ENCODE assay signal across 24 cellular contexts in genomic region chr9:133942206-133942975, GRCh38. TPM values are rescaled to one million over a fixed set of nuclear protein-coding genes. Genes with fewer than 3 reads are reported as not detected.
A peak's percentile ranks its signal among the peaks of the same experiment; 100 is the strongest.
DNase-seq lines count a peak whose midpoint lies in the region; ATAC-seq and TF ChIP-seq lines count a peak whose summit lies in the region.
"Had no signal": no experiment of that assay in that cellular context is flagged by ENCODE, and none has a peak within 500 bp of the region (broad histone marks: within the 10 kb centered on the region; RNA-seq: fewer than 3 reads in every experiment).

No MANE protein-coding gene starts in this region.

- no peak overlapping the region for H3K14ac ChIP-seq in mesenchymal stem cell (ENCODE audit: low read length in 2 of 2)

- no peak for TF ChIP-seq POLR2A in sigmoid colon (IDR thresholded peaks at IDR 0.05)

- H3K4me3 ChIP-seq in HUES6 (ENCODE audit: low read depth, low read length) (no peak overlapping the region), mesenchymal stem cell (ENCODE audit: insufficient read depth in 1 of 2, low read depth in 1 of 2, low read length in 2 of 2) (no peak overlapping the region), sigmoid colon (no peak overlapping the region)
- H3K4me3 ChIP-seq: skin epidermis, uterus had no signal

- H3K18ac ChIP-seq in mesenchymal stem cell (ENCODE audit: low read depth in 1 of 2, low read length in 2 of 2): no peak overlapping the region

- no peak overlapping the region for H2BK5ac ChIP-seq in mesenchymal stem cell (ENCODE audit: low read depth, low read length, poor library complexity, severe bottlenecking)

- no peak overlapping the region for H2BK15ac ChIP-seq in mesenchymal stem cell (ENCODE audit: low read depth, poor library complexity, severe bottlenecking)

- no peak overlapping the region for H3K4ac ChIP-seq in mesenchymal stem cell (ENCODE audit: low read depth in 1 of 2, low read length in 2 of 2)

- H3K79me1 ChIP-seq in mesenchymal stem cell (replicated peaks; ENCODE audit: low read length, poor library complexity, severe bottlenecking): peaks cover 18% of the 10 kb centered on the region

- H3K27me3 ChIP-seq in HUES6 (ENCODE audit: control insufficient read depth, insufficient read depth, low read length): no peaks in the 10 kb centered on the region
- H3K27me3 ChIP-seq in mesenchymal stem cell (ENCODE audit: control insufficient read depth in 1 of 2, insufficient read depth in 1 of 2, low read length in 2 of 2): no peaks in the 10 kb centered on the region
- no peaks in the 10 kb centered on the region for H3K27me3 ChIP-seq in sigmoid colon
- H3K27me3 ChIP-seq: uterus had no signal

- no peak overlapping the region for H3K4me2 ChIP-seq in mesenchymal stem cell (ENCODE audit: low read length, poor library complexity, severe bottlenecking)
- H3K4me2 ChIP-seq: SK-N-SH had no signal

- no peak for TF ChIP-seq EP300 in sigmoid colon (IDR thresholded peaks at IDR 0.05)

- no peak overlapping the region for H2BK12ac ChIP-seq in mesenchymal stem cell (ENCODE audit: low read length in 2 of 2)

- H3K9me3 ChIP-seq in HUES6 (ENCODE audit: control insufficient read depth, insufficient read depth, low read depth, low read length) (no peaks in the 10 kb centered on the region), mesenchymal stem cell (ENCODE audit: control insufficient read depth, low read length) (no peaks in the 10 kb centered on the region), sigmoid colon (no peaks in the 10 kb centered on the region)
- H3K9me3 ChIP-seq: SK-N-SH, uterus had no signal

- H3K36me3 ChIP-seq in HUES6 (ENCODE audit: control insufficient read depth, insufficient read depth, low read length) (peaks cover 27% of the 10 kb centered on the region), mesenchymal stem cell (ENCODE audit: control insufficient read depth in 1 of 2, insufficient read depth in 2 of 2, low read depth in 1 of 2, low read length in 2 of 2) (peaks cover 15 to 57% of the 10 kb centered on the region in 2 experiments), sigmoid colon (peaks cover 0 to 7% (median 0%) of the 10 kb centered on the region in 4 donors)
- H3K36me3 ChIP-seq: uterus had no signal

- ATAC-seq in GM21526 (IDR thresholded peaks at IDR 0.05; ENCODE audit: low FRiP score, unreplicated experiment): no peak
- ATAC-seq: activated CD8-positive, alpha-beta memory T cell treated with anti-CD3 and anti-CD28 coated beads, Interleukin-2, amount 10 ng/mL, durations not matched to agents 7 days and 5 days; activated T-helper 17 cell treated with anti-CD3 and anti-CD28 coated beads, Interleukin-2, amount 50 U/mL, for 72 hours had no signal

- H3K4me1 ChIP-seq in HUES6 (ENCODE audit: control insufficient read depth, insufficient read depth, low read length): peaks cover 3% of the 10 kb centered on the region; the same call in 1 of the 2 replicates
- peaks cover 79% of the 10 kb centered on the region for H3K4me1 ChIP-seq in mesenchymal stem cell (ENCODE audit: control insufficient read depth, insufficient read depth, low read depth, low read length)
- no peaks in the 10 kb centered on the region for H3K4me1 ChIP-seq in sigmoid colon
- H3K4me1 ChIP-seq: uterus had no signal

- intact Hi-C loops in sigmoid colon (cut with DNase I): no loop called here

- H4K8ac ChIP-seq in mesenchymal stem cell (ENCODE audit: low read length): no peak overlapping the region

- H2AFZ ChIP-seq in mesenchymal stem cell (ENCODE audit: low read depth, low read length): no peak overlapping the region

- no peak overlapping the region for H2BK120ac ChIP-seq in mesenchymal stem cell (ENCODE audit: low read depth, low read length)

- H3K23ac ChIP-seq in mesenchymal stem cell (ENCODE audit: low read length in 2 of 2): no peak overlapping the region

- 0 out of 2 replicates have a peak overlapping the region, but pooled peaks have one; percentile 48 for H3K27ac ChIP-seq in HUES6 (ENCODE audit: low read depth, low read length)
- H3K27ac ChIP-seq in cingulate gyrus (ENCODE audit: low read depth, low read length): peak overlapping the region; percentile 19
- no peak overlapping the region for H3K27ac ChIP-seq in mesenchymal stem cell (ENCODE audit: low read length, poor library complexity, severe bottlenecking)
- H3K27ac ChIP-seq in sigmoid colon: no peak overlapping the region
- H3K27ac ChIP-seq: uterus had no signal

- no peak overlapping the region for H4K91ac ChIP-seq in mesenchymal stem cell (ENCODE audit: low read length)

- H3K9ac ChIP-seq in HUES6 (ENCODE audit: low read length) (no peak overlapping the region), mesenchymal stem cell (ENCODE audit: low read length) (no peak overlapping the region)
- H3K9ac ChIP-seq: SK-N-SH had no signal

- H2AK5ac ChIP-seq in mesenchymal stem cell (ENCODE audit: low read length, severe bottlenecking): peak overlapping the region; percentile 11

- TF ChIP-seq CTCF in sigmoid colon (IDR thresholded peaks at IDR 0.05): no peak

- no peak for DNase-seq in mesenchymal stem cell
- peak; percentile 49 for DNase-seq in sigmoid colon
- DNase-seq in activated CD4-positive, alpha-beta T cell treated with anti-CD3 and anti-CD28 coated beads, Interleukin-2, amount 50 U/mL, for 1 hour: no peak
- no peak for DNase-seq in T-helper 9 cell
- DNase-seq in NAMALWA (ENCODE audit: low spot score): no peak
- DNase-seq: activated CD4-positive, alpha-beta T cell treated with anti-CD3 and anti-CD28 coated beads for 48 hours; activated CD8-positive, alpha-beta memory T cell treated with anti-CD3 and anti-CD28 coated beads, Interleukin-2, amount 10 ng/mL, durations not matched to agents 7 days and 5 days; activated naive CD8-positive, alpha-beta T cell treated with anti-CD3 and anti-CD28 coated beads for 36 hours; Calu3; effector CD4-positive, alpha-beta T cell; erythroblast; NCI-H1694 treated with DMSO at 0.1 percent for 48 hours; NCI-H2171 treated with DMSO at 0.1 percent for 48 hours; NCI-H526; RPMI8226; SK-N-SH; stimulated activated CD4-positive, alpha-beta T cell treated with anti-CD3 and anti-CD28 coated beads, Interleukin-2, amount 100 ng/mL, for 24 hours; T-helper 2 cell; uterus had no signal

- WGBS in mesenchymal stem cell: 97% methylated on average over 27 of the region's 27 CpGs
- WGBS in sigmoid colon, 2 donors: 93% methylated on average over 27 of the region's 27 CpGs

RNA-seq across cellular contexts. Expression of gene VAV2, which starts 49.7 kb away (rescaled TPM):
- 11.6 TPM for polyA plus RNA-seq in mesenchymal stem cell (2013, experiment 1 of 2)
- polyA plus RNA-seq in mesenchymal stem cell (2013, experiment 2 of 2): 11.1 TPM
- 1 to 10 TPM; 3.8 to 7.2 (median 6.6) TPM for total RNA-seq in sigmoid colon
- 10 to 100 TPM; 14.4 to 23.3 (median 18.5) TPM for polyA plus RNA-seq in sigmoid colon

Comparison
In these comparisons a context has a peak if more than half of its experiments do, and no peak if none do; other contexts are left out.
1. H3K27ac ChIP-seq: peak in HUES6 (single experiment) and cingulate gyrus (single experiment); none in mesenchymal stem cell (single experiment) and sigmoid colon (0 of 4).